In the genomic region with DNA sequence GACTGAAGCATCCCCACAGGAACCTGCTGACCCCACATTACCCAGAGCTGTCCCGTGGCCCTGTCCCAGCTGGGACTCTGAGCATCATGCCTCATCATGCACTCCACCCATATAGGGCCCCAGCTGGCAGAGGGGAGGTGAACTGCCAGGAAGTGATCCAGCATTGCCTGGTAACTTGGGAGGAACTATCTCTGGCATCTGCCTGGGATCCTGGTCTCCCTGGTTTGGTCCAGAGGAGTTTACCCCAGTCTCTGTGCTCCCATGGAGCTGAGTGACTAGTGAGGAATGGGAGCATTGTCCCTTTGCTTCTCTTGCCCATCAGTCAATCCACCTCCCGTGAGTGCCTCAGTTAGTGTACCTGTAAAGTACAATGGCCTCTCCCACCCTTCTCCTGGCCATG, we compare ENCODE assay signal across 21 cellular contexts.
A peak's percentile ranks its signal among the peaks of the same experiment; 100 is the strongest.
DNase-seq lines count a peak whose midpoint lies in the region; ATAC-seq and TF ChIP-seq lines count a peak whose summit lies in the region.
"Had no signal": no experiment of that assay in that cellular context is flagged by ENCODE, and none has a peak within 500 bp of the region (broad histone marks: within the 10 kb centered on the region; RNA-seq: fewer than 3 reads in every experiment).

No MANE protein-coding gene starts in this region.

- H3K9me3 ChIP-seq in Panc1 (ENCODE audit: control insufficient read depth, insufficient read depth, low read depth, low read length) (no peaks in the 10 kb centered on the region), colonic mucosa (no peaks in the 10 kb centered on the region)
- H3K9me3 ChIP-seq: A549; BE2C; BLaER1 treated with 17β-estradiol and CSF1 and Interleukin-3, amounts not matched to agents 10 nM and 100 nM; HAP-1 had no signal

- H3K36me3 Mint-ChIP-seq in glutamatergic neuron (ENCODE audit: unreplicated experiment) (no peaks in the 10 kb centered on the region), progenitor cell of endocrine pancreas (ENCODE audit: insufficient read depth) (no peaks in the 10 kb centered on the region)
- H3K36me3 Mint-ChIP-seq: CD14-positive monocyte; CD8-positive, alpha-beta memory T cell had no signal

- H3K27ac ChIP-seq in Panc1 (ENCODE audit: low read length) (no peak overlapping the region), colonic mucosa (no peak overlapping the region)
- H3K27ac ChIP-seq: A549; BLaER1 treated with 17β-estradiol and CSF1 and Interleukin-3, amounts not matched to agents 10 nM and 100 nM had no signal

- DNase-seq in DMS 273 (lab: John Stamatoyannopoulos, UW; ENCODE audit: unreplicated experiment) (peak; percentile 42), Panc1 (ENCODE audit: low read depth, low spot score) (no peak), glutamatergic neuron (no peak), progenitor cell of endocrine pancreas (ENCODE audit: low spot score, unreplicated experiment) (no peak), colonic mucosa (no peak), middle frontal gyrus (ENCODE audit: extremely low spot score, low spot score) (no peak)
- DNase-seq: 8988T; ACHN; AML-193; CD4-positive, alpha-beta T cell; CD8-positive, alpha-beta memory T cell; DMS153; DND-41; GOT3; HFFc6 had no signal

- CTCF ChIA-PET in Panc1 (lab: Charles Lee): no interaction called here

- no peak overlapping the region for H3K9ac ChIP-seq in colonic mucosa (ENCODE audit: low read depth in 2 of 2, low read length in 2 of 2)
- H3K9ac ChIP-seq: BLaER1 treated with 17β-estradiol and CSF1 and Interleukin-3, amounts not matched to agents 10 nM and 100 nM had no signal

- ATAC-seq in Panc1 (0 out of 2 replicates have a peak, but pooled peaks have one; percentile 31), HG02798 (IDR thresholded peaks at IDR 0.05; ENCODE audit: poor library complexity, unreplicated experiment) (no peak)
- ATAC-seq: A549 had no signal

- no peak overlapping the region for H3K4me3 Mint-ChIP-seq in glutamatergic neuron (ENCODE audit: unreplicated experiment)
- no peak overlapping the region for H3K4me3 Mint-ChIP-seq in progenitor cell of endocrine pancreas (ENCODE audit: low read depth)
- H3K4me3 Mint-ChIP-seq: CD14-positive monocyte; CD4-positive, alpha-beta T cell; CD8-positive, alpha-beta memory T cell; HFFc6 had no signal

- intact Hi-C loops in Panc1 (cut with micrococcal nuclease; ENCODE audit: unreplicated experiment) (no loop called here), colonic mucosa (cut with DNase I) (no loop called here)

- peaks cover 5% of the 10 kb centered on the region for H3K27me3 Mint-ChIP-seq in glutamatergic neuron (ENCODE audit: unreplicated experiment)
- peaks cover 5% of the 10 kb centered on the region for H3K27me3 Mint-ChIP-seq in progenitor cell of endocrine pancreas

- H3K27ac Mint-ChIP-seq in glutamatergic neuron (ENCODE audit: unreplicated experiment): peak overlapping the region; percentile 73
- H3K27ac Mint-ChIP-seq in progenitor cell of endocrine pancreas: peak overlapping the region; percentile 10
- H3K27ac Mint-ChIP-seq: CD14-positive monocyte; CD4-positive, alpha-beta T cell; CD8-positive, alpha-beta memory T cell; HFFc6 had no signal

- in situ Hi-C loops in Panc1 (cut with HindIII; ENCODE audit: low pct_unique_long_range_greater_than_20kb, low sequenced_read_pairs): no loop called here

- no peak for TF ChIP-seq CTCF in Panc1 (IDR thresholded peaks at IDR 0.05)
- no peak for TF ChIP-seq CTCF in glutamatergic neuron (IDR thresholded peaks at IDR 0.05; ENCODE audit: partially characterized antibody, unreplicated experiment)
- no peak for TF ChIP-seq CTCF in progenitor cell of endocrine pancreas (IDR thresholded peaks at IDR 0.05; ENCODE audit: unreplicated experiment)
- no peak for TF ChIP-seq CTCF in colonic mucosa (IDR thresholded peaks at IDR 0.05)

- H3K36me3 ChIP-seq in Panc1 (ENCODE audit: control insufficient read depth, insufficient read depth, low read length): no peaks in the 10 kb centered on the region
- no peaks in the 10 kb centered on the region for H3K36me3 ChIP-seq in colonic mucosa
- H3K36me3 ChIP-seq: BE2C; BLaER1 treated with 17β-estradiol and CSF1 and Interleukin-3, amounts not matched to agents 10 nM and 100 nM; HAP-1 had no signal

- H3K4me1 ChIP-seq in Panc1 (ENCODE audit: control insufficient read depth, insufficient read depth, low read length) (no peaks in the 10 kb centered on the region), colonic mucosa (no peaks in the 10 kb centered on the region)
- H3K4me1 ChIP-seq: A549, BE2C had no signal

- BruUV-seq in Panc1 (replicated peaks; lab: Mats Ljungman, UMichigan): no TSS peak

- peaks cover 4% of the 10 kb centered on the region; the same call in 1 of the 2 replicates for H3K27me3 ChIP-seq in Panc1 (ENCODE audit: control insufficient read depth, insufficient read depth, low read length)
- H3K27me3 ChIP-seq in colonic mucosa: no peaks in the 10 kb centered on the region
- H3K27me3 ChIP-seq: BE2C; BLaER1 treated with 17β-estradiol and CSF1 and Interleukin-3, amounts not matched to agents 10 nM and 100 nM had no signal

- H3K9me3 Mint-ChIP-seq in glutamatergic neuron (ENCODE audit: unreplicated experiment) (peaks cover 5% of the 10 kb centered on the region), progenitor cell of endocrine pancreas (ENCODE audit: low read depth) (no peaks in the 10 kb centered on the region)
- H3K9me3 Mint-ChIP-seq: CD4-positive, alpha-beta T cell; CD8-positive, alpha-beta memory T cell; HFFc6 had no signal

- H3K4me1 Mint-ChIP-seq in glutamatergic neuron (ENCODE audit: low read depth, unreplicated experiment) (peaks cover 35% of the 10 kb centered on the region), progenitor cell of endocrine pancreas (ENCODE audit: low read depth) (no peaks in the 10 kb centered on the region)
- H3K4me1 Mint-ChIP-seq: CD14-positive monocyte; CD8-positive, alpha-beta memory T cell had no signal

- H3K4me3 ChIP-seq in Panc1 (ENCODE audit: low read depth in 2 of 2, low read length in 2 of 2) (no peak overlapping the region), colonic mucosa (no peak overlapping the region)
- H3K4me3 ChIP-seq: A549; BLaER1 treated with 17β-estradiol and CSF1 and Interleukin-3, amounts not matched to agents 10 nM and 100 nM; HAP-1 had no signal

- POLR2A ChIA-PET in Panc1 (lab: Charles Lee): no interaction called here
